In the genomic region with DNA sequence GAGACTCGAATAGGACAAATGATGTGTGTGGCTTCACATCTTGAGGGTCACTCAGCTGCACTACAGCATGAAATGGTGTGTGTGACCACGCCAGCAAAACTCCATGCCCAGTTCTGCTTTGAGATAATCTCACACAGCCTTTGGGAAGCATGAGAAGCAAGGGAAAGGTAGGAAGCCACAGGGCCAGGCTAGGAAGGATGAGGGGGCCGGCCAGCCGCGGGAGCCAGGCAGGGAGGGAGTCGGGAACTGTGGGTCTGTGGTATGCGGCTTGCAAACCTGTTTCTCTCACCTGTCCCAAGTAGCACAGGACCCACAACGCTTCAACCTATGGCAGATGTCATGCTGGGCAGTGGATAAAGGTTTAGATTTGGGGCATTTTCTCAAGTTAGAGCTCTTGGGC, we compare ENCODE assay signal across 26 cellular contexts.
"Had no signal": no experiment of that assay in that cellular context is flagged by ENCODE, and none has a peak within 500 bp of the region (broad histone marks: within the 10 kb centered on the region; RNA-seq: fewer than 3 reads in every experiment).

No MANE protein-coding gene starts in this region.

- H3K4me1 ChIP-seq: adrenal gland, body of pancreas had no signal

- H3K4me3 ChIP-seq: adrenal gland, body of pancreas had no signal

- H3K9me3 ChIP-seq: adrenal gland, body of pancreas had no signal

- ATAC-seq: activated CD8-positive, alpha-beta memory T cell treated with anti-CD3 and anti-CD28 coated beads, Interleukin-2, amount 10 ng/mL, durations not matched to agents 7 days and 5 days; activated CD8-positive, alpha-beta T cell treated with anti-CD3 and anti-CD28 coated beads, Interleukin-2, amount 10 ng/mL, durations not matched to agents 7 days and 5 days; activated naive CD8-positive, alpha-beta T cell treated with anti-CD3 and anti-CD28 coated beads, Interleukin-2, amount 50 U/mL, for 24 hours; body of pancreas; esophagus mucosa had no signal

- H3K36me3 ChIP-seq: adrenal gland had no signal

- H3K4me1 Mint-ChIP-seq: activated CD8-positive, alpha-beta memory T cell treated with anti-CD3 and anti-CD28 coated beads, Interleukin-2, amount 10 ng/mL, durations not matched to agents 7 days and 5 days; activated naive CD4-positive, alpha-beta T cell treated with anti-CD3 and anti-CD28 coated beads, Interleukin-2, amount 50 U/mL, for 24 hours; activated naive CD8-positive, alpha-beta T cell treated with anti-CD3 and anti-CD28 coated beads for 36 hours; activated naive CD8-positive, alpha-beta T cell treated with anti-CD3 and anti-CD28 coated beads, Interleukin-2, amount 50 U/mL, for 24 hours had no signal

- H3K27me3 Mint-ChIP-seq: activated CD4-positive, alpha-beta memory T cell treated with anti-CD3 and anti-CD28 coated beads for 36 hours; activated naive CD4-positive, alpha-beta T cell treated with anti-CD3 and anti-CD28 coated beads, Interleukin-2, amount 50 U/mL, for 24 hours; activated naive CD8-positive, alpha-beta T cell treated with anti-CD3 and anti-CD28 coated beads for 36 hours had no signal

- H3K27ac Mint-ChIP-seq: activated CD4-positive, alpha-beta memory T cell treated with anti-CD3 and anti-CD28 coated beads for 36 hours; activated CD8-positive, alpha-beta memory T cell treated with anti-CD3 and anti-CD28 coated beads, Interleukin-2, amount 10 ng/mL, durations not matched to agents 7 days and 5 days; activated CD8-positive, alpha-beta T cell treated with anti-CD3 and anti-CD28 coated beads, Interleukin-2, amount 10 ng/mL, durations not matched to agents 7 days and 5 days; activated naive CD4-positive, alpha-beta T cell treated with anti-CD3 and anti-CD28 coated beads for 36 hours; activated naive CD4-positive, alpha-beta T cell treated with anti-CD3 and anti-CD28 coated beads, Interleukin-2, amount 50 U/mL, for 24 hours; activated naive CD8-positive, alpha-beta T cell treated with anti-CD3 and anti-CD28 coated beads for 36 hours; activated naive CD8-positive, alpha-beta T cell treated with anti-CD3 and anti-CD28 coated beads, Interleukin-2, amount 50 U/mL, for 24 hours; activated T-helper 1 cell treated with anti-CD3 and anti-CD28 coated beads, Interleukin-12 subunit alpha, Interleukin-12 subunit beta, Interleukin-2, Interleukin-4 antibody, amounts not matched to agents 30 ng/mL and 10 ng/mL and 1 ng/mL, durations not matched to agents 14 hours and 24 hours and 36 hours; activated T-helper 2 cell treated with anti-CD3 and anti-CD28 coated beads, Interferon-gamma antibody, Interleukin-2, Interleukin-4, amounts not matched to agents 10 μg/mL and 5 μg/mL and 100 μg/mL, durations not matched to agents 14 hours and 24 hours and 36 hours had no signal

- H3K9me3 Mint-ChIP-seq: activated CD4-positive, alpha-beta memory T cell treated with anti-CD3 and anti-CD28 coated beads for 36 hours; activated naive CD4-positive, alpha-beta T cell treated with anti-CD3 and anti-CD28 coated beads for 36 hours; activated naive CD4-positive, alpha-beta T cell treated with anti-CD3 and anti-CD28 coated beads, Interleukin-2, amount 50 U/mL, for 24 hours; activated naive CD8-positive, alpha-beta T cell treated with anti-CD3 and anti-CD28 coated beads for 36 hours; activated naive CD8-positive, alpha-beta T cell treated with anti-CD3 and anti-CD28 coated beads, Interleukin-2, amount 50 U/mL, for 24 hours; activated T-helper 1 cell treated with anti-CD3 and anti-CD28 coated beads, Interleukin-12 subunit alpha, Interleukin-12 subunit beta, Interleukin-2, Interleukin-4 antibody, amounts not matched to agents 30 ng/mL and 10 ng/mL and 1 ng/mL, durations not matched to agents 14 hours and 24 hours and 36 hours; activated T-helper 2 cell treated with anti-CD3 and anti-CD28 coated beads, Interferon-gamma antibody, Interleukin-2, Interleukin-4, amounts not matched to agents 10 μg/mL and 5 μg/mL and 100 μg/mL, durations not matched to agents 14 hours and 24 hours and 36 hours had no signal

- H3K27ac ChIP-seq: adrenal gland, body of pancreas had no signal

- H3K27me3 ChIP-seq: body of pancreas had no signal

- H3K36me3 Mint-ChIP-seq: activated CD4-positive, alpha-beta memory T cell treated with anti-CD3 and anti-CD28 coated beads for 36 hours; activated CD8-positive, alpha-beta memory T cell treated with anti-CD3 and anti-CD28 coated beads, Interleukin-2, amount 10 ng/mL, durations not matched to agents 7 days and 5 days; activated naive CD4-positive, alpha-beta T cell treated with anti-CD3 and anti-CD28 coated beads, Interleukin-2, amount 50 U/mL, for 24 hours; activated naive CD8-positive, alpha-beta T cell treated with anti-CD3 and anti-CD28 coated beads for 36 hours had no signal

- DNase-seq: activated CD4-positive, alpha-beta memory T cell treated with anti-CD3 and anti-CD28 coated beads for 36 hours; activated CD4-positive, alpha-beta T cell treated with anti-CD3 and anti-CD28 coated beads for 1 hour; activated CD4-positive, alpha-beta T cell treated with anti-CD3 and anti-CD28 coated beads for 4 hours; activated CD8-positive, alpha-beta memory T cell treated with anti-CD3 and anti-CD28 coated beads, Interleukin-2, amount 10 ng/mL, durations not matched to agents 7 days and 5 days; activated CD8-positive, alpha-beta memory T cell treated with anti-CD3 and anti-CD28 coated beads, Interleukin-2, amount 50 U/mL, for 4 hours; activated CD8-positive, alpha-beta T cell treated with anti-CD3 and anti-CD28 coated beads, Interleukin-2, amount 10 ng/mL, durations not matched to agents 7 days and 5 days; activated effector memory CD4-positive, alpha-beta T cell treated with anti-CD3 and anti-CD28 coated beads, Interleukin-2, amount 50 U/mL, for 16 hours; activated naive CD4-positive, alpha-beta T cell treated with anti-CD3 and anti-CD28 coated beads for 36 hours; activated naive CD8-positive, alpha-beta T cell treated with anti-CD3 and anti-CD28 coated beads for 36 hours; activated naive CD8-positive, alpha-beta T cell treated with anti-CD3 and anti-CD28 coated beads, Interleukin-2, amount 50 U/mL, for 24 hours; activated T-cell treated with anti-CD3 and anti-CD28 coated beads, Interleukin-2, amount 50 U/mL, for 1 hour; activated T-cell treated with anti-CD3 and anti-CD28 coated beads, Interleukin-2, amount 50 U/mL, for 48 hours; adrenal gland; amygdala; aorta; body of pancreas; caudate nucleus; cortex of kidney; effector CD8-positive, alpha-beta T cell; foreskin fibroblast; head of caudate nucleus; T-helper 2 cell had no signal

- H3K4me3 Mint-ChIP-seq: activated CD4-positive, alpha-beta memory T cell treated with anti-CD3 and anti-CD28 coated beads for 36 hours; activated CD8-positive, alpha-beta memory T cell treated with anti-CD3 and anti-CD28 coated beads, Interleukin-2, amount 10 ng/mL, durations not matched to agents 7 days and 5 days; activated CD8-positive, alpha-beta T cell treated with anti-CD3 and anti-CD28 coated beads, Interleukin-2, amount 10 ng/mL, durations not matched to agents 7 days and 5 days; activated naive CD4-positive, alpha-beta T cell treated with anti-CD3 and anti-CD28 coated beads for 36 hours; activated naive CD4-positive, alpha-beta T cell treated with anti-CD3 and anti-CD28 coated beads, Interleukin-2, amount 50 U/mL, for 24 hours; activated naive CD8-positive, alpha-beta T cell treated with anti-CD3 and anti-CD28 coated beads for 36 hours; activated naive CD8-positive, alpha-beta T cell treated with anti-CD3 and anti-CD28 coated beads, Interleukin-2, amount 50 U/mL, for 24 hours; activated T-helper 1 cell treated with anti-CD3 and anti-CD28 coated beads, Interleukin-12 subunit alpha, Interleukin-12 subunit beta, Interleukin-2, Interleukin-4 antibody, amounts not matched to agents 30 ng/mL and 10 ng/mL and 1 ng/mL, durations not matched to agents 14 hours and 24 hours and 36 hours had no signal
